8 cellular contexts compared by ENCODE assay signal in genomic region chr11:9664276-9665171, GRCh38. TPM values are rescaled to one million over a fixed set of nuclear protein-coding genes. Genes with fewer than 3 reads are reported as not detected.
DNase-seq lines count a peak whose midpoint lies in the region; ATAC-seq lines count a peak whose summit lies in the region.

No MANE protein-coding gene starts in this region.

- peak; percentile 1 to 56 for ATAC-seq in natural killer cell treated with Interleukin-12 subunit alpha and Interleukin-12 subunit beta and Interleukin-15 and Interleukin-18, amount 100 ng/mL, for 72 hours

- peak overlapping the region; percentile 88 for H3K4me3 Mint-ChIP-seq in natural killer cell treated with Interleukin-12 subunit alpha and Interleukin-12 subunit beta and Interleukin-15 and Interleukin-18, amount 100 ng/mL, for 72 hours

- peaks cover 0 to 2% of the 10 kb centered on the region in 2 donors for H3K27me3 Mint-ChIP-seq in natural killer cell treated with Interleukin-12 subunit alpha and Interleukin-12 subunit beta and Interleukin-15 and Interleukin-18, amount 100 ng/mL, for 72 hours

- peak; percentile 34 for DNase-seq in activated gamma-delta T cell (lab: John Stamatoyannopoulos, UW)
- no peak for DNase-seq in activated gamma-delta T cell treated with Interleukin-2 at 50 U/mL for 16 hours
- peak; percentile 35 for DNase-seq in HCEC 1CT
- peak; percentile 19 to 39 for DNase-seq in Kasumi-1 (lab: John Stamatoyannopoulos, UW)
- peak; percentile 17 for DNase-seq in activated CD8-positive, alpha-beta memory T cell treated with anti-CD3 and anti-CD28 coated beads, Interleukin-2, amount 50 U/mL, for 4 hours
- DNase-seq in fibroblast of gingiva (ENCODE audit: low read depth), result peak; percentile 22
- peak; percentile 61 for DNase-seq in natural killer cell treated with Interleukin-12 subunit alpha and Interleukin-12 subunit beta and Interleukin-15 and Interleukin-18, amount 100 ng/mL, for 72 hours (ENCODE audit: low spot score)
- no peak for DNase-seq in cerebellum (ENCODE audit: low spot score)

- H3K27ac Mint-ChIP-seq in natural killer cell treated with Interleukin-12 subunit alpha and Interleukin-12 subunit beta and Interleukin-15 and Interleukin-18, amount 100 ng/mL, for 72 hours, result peak overlapping the region in 1 of 2 donors; percentile 43

- H3K4me1 Mint-ChIP-seq in natural killer cell treated with Interleukin-12 subunit alpha and Interleukin-12 subunit beta and Interleukin-15 and Interleukin-18, amount 100 ng/mL, for 72 hours (ENCODE audit: low read depth in 2 of 2), result peaks cover 11 to 28% of the 10 kb centered on the region in 2 donors

- no peaks in the 10 kb centered on the region for H3K9me3 Mint-ChIP-seq in natural killer cell treated with Interleukin-12 subunit alpha and Interleukin-12 subunit beta and Interleukin-15 and Interleukin-18, amount 100 ng/mL, for 72 hours

- peaks cover 12% of the 10 kb centered on the region for H3K36me3 Mint-ChIP-seq in natural killer cell treated with Interleukin-12 subunit alpha and Interleukin-12 subunit beta and Interleukin-15 and Interleukin-18, amount 100 ng/mL, for 72 hours

RNA-seq across cellular contexts. Expression of gene SWAP70, which starts 0.6 kb away (rescaled TPM):
- total RNA-seq in natural killer cell treated with Interleukin-12 subunit alpha and Interleukin-12 subunit beta and Interleukin-15 and Interleukin-18, amount 100 ng/mL, for 72 hours, result 1 to 10 TPM; 7.9 to 9.8 TPM
- 11.9 TPM for total RNA-seq in cerebellum

Comparison
In these comparisons a context has a peak if more than half of its experiments do, and no peak if none do; other contexts are left out.
1. DNase-seq: peak in activated gamma-delta T cell (single experiment), HCEC 1CT (single experiment), Kasumi-1 (2 of 2), activated CD8-positive, alpha-beta memory T cell treated with anti-CD3 and anti-CD28 coated beads, Interleukin-2, amount 50 U/mL, for 4 hours (single experiment), fibroblast of gingiva (single experiment) and natural killer cell treated with Interleukin-12 subunit alpha and Interleukin-12 subunit beta and Interleukin-15 and Interleukin-18, amount 100 ng/mL, for 72 hours (single experiment); none in activated gamma-delta T cell treated with Interleukin-2 at 50 U/mL for 16 hours (single experiment) and cerebellum (single experiment).